ENCODE assay signal across 8 cellular contexts in genomic region chr13:31431722-31432137, GRCh38.
DNase-seq lines count a peak whose midpoint lies in the region; ATAC-seq and TF ChIP-seq lines count a peak whose summit lies in the region.

No MANE protein-coding gene starts in this region.

- no peaks in the 10 kb centered on the region for H3F3A ChIP-seq in DOHH2 (ENCODE audit: control insufficient read depth, insufficient read depth)

- H3K4me1 ChIP-seq in DOHH2 (ENCODE audit: control insufficient read depth, low read length): no peaks in the 10 kb centered on the region

- H3K36me3 ChIP-seq in DOHH2 (ENCODE audit: control insufficient read depth, low read length) (no peaks in the 10 kb centered on the region), H7 (replicated peaks; ENCODE audit: control insufficient read depth, insufficient read depth, low read length) (no peaks in the 10 kb centered on the region)

- no peaks in the 10 kb centered on the region for H3K79me2 ChIP-seq in DOHH2 (ENCODE audit: control insufficient read depth, low read length)

- no peaks in the 10 kb centered on the region for H3K9me3 ChIP-seq in DOHH2 (ENCODE audit: control insufficient read depth, insufficient read depth, low read length)

- ATAC-seq in GM19328 (IDR thresholded peaks at IDR 0.05; ENCODE audit: unreplicated experiment): no peak

- no peak overlapping the region for H3K27ac ChIP-seq in DOHH2 (ENCODE audit: low read depth, low read length)

- peak; percentile 35 for DNase-seq in H7
- DNase-seq in NCI-H2227 treated with DMSO at 0.1 percent for 48 hours (lab: John Stamatoyannopoulos, UW): peak; percentile 2
- DNase-seq in activated CD8-positive, alpha-beta memory T cell treated with anti-CD3 and anti-CD28 coated beads, Interleukin-2, amount 50 U/mL, for 4 hours: peak; percentile 30
- DNase-seq in fibroblast of mammary gland (ENCODE audit: low read depth): peak; percentile 60
- peak; percentile 13 for DNase-seq in occipital lobe (lab: John Stamatoyannopoulos, UW)
- DNase-seq in DMS79 treated with DMSO at 0.1 percent for 48 hours (lab: John Stamatoyannopoulos, UW): no peak

- no peaks in the 10 kb centered on the region for H4K20me1 ChIP-seq in DOHH2 (ENCODE audit: control insufficient read depth, insufficient read depth, low read depth, low read length)

- TF ChIP-seq CTCF in DOHH2 (IDR thresholded peaks at IDR 0.05; ENCODE audit: low read depth, low read length, poor library complexity, severe bottlenecking): peak; percentile 68
- peak; percentile 76 for TF ChIP-seq CTCF in fibroblast of mammary gland (conservative IDR thresholded peaks at IDR 0.05; ENCODE audit: control insufficient read depth, insufficient read depth, low read depth, low read length)

- H3K4me3 ChIP-seq in DOHH2 (ENCODE audit: low read length) (no peak overlapping the region), H7 (ENCODE audit: insufficient read depth, low read depth, low read length) (no peak overlapping the region), fibroblast of mammary gland (ENCODE audit: control insufficient read depth, low read depth, low read length) (no peak overlapping the region)

- H3K4me2 ChIP-seq in DOHH2 (ENCODE audit: low read length): no peak overlapping the region

- no peaks in the 10 kb centered on the region for H3K27me3 ChIP-seq in DOHH2 (ENCODE audit: control insufficient read depth, low read length)
- H3K27me3 ChIP-seq in H7 (ENCODE audit: control insufficient read depth, insufficient read depth, low read length): no peaks in the 10 kb centered on the region

- no peaks in the 10 kb centered on the region for H3K9me2 ChIP-seq in DOHH2 (replicated peaks; ENCODE audit: control insufficient read depth, low read length)
